ENCODE assay signal across 9 cellular contexts in genomic region chr2:239991689-239992314, GRCh38. TPM values are rescaled to one million over a fixed set of nuclear protein-coding genes. Genes with fewer than 3 reads are reported as not detected.
DNase-seq lines count a peak whose midpoint lies in the region; ATAC-seq and TF ChIP-seq lines count a peak whose summit lies in the region.
"Had no signal": no experiment of that assay in that cellular context is flagged by ENCODE, and none has a peak within 500 bp of the region (broad histone marks: within the 10 kb centered on the region; RNA-seq: fewer than 3 reads in every experiment).

No MANE protein-coding gene starts in this region.

- H3K9me3 ChIP-seq in esophagus squamous epithelium, result no peaks in the 10 kb centered on the region

- peaks cover 66% of the 10 kb centered on the region for H3K36me3 Mint-ChIP-seq in nephron progenitor cell (ENCODE audit: low read depth)

- peaks cover 13 to 85% (median 14%) of the 10 kb centered on the region in 3 donors for H3K36me3 ChIP-seq in esophagus squamous epithelium

- DNase-seq in DMS79 treated with DMSO at 0.1 percent for 48 hours (lab: John Stamatoyannopoulos, UW) (peak; percentile 65), DMS79 (lab: John Stamatoyannopoulos, UW) (no peak), LNCaP clone FGC (ENCODE audit: low read depth) (peak; percentile 34), SKM-1 treated with dmso at 0.1 percent for 144 hours (lab: John Stamatoyannopoulos, UW; ENCODE audit: unreplicated experiment) (peak; percentile 29), esophagus squamous epithelium (lab: John Stamatoyannopoulos, UW) (no peak), nephron progenitor cell (peak; percentile 13)

- TF ChIP-seq POLR2A in esophagus squamous epithelium (IDR thresholded peaks at IDR 0.05), result no peak

- H3K9me3 Mint-ChIP-seq in nephron progenitor cell, result peaks cover 3% of the 10 kb centered on the region

- TF ChIP-seq CTCF in LNCaP clone FGC (IDR thresholded peaks at IDR 0.05; ENCODE audit: control insufficient read depth, extremely low read depth, insufficient read depth) (peak; percentile 66), esophagus squamous epithelium (IDR thresholded peaks at IDR 0.05) (peak; percentile 57 to 88 (median 80)), nephron progenitor cell (IDR thresholded peaks at IDR 0.05) (peak; percentile 92)

- H3K27ac ChIP-seq in esophagus squamous epithelium, result no peak overlapping the region
- H3K27ac ChIP-seq: BLaER1 treated with 17β-estradiol and CSF1 and Interleukin-3, amounts not matched to agents 10 nM and 100 nM had no signal

- no peak overlapping the region for H3K4me3 Mint-ChIP-seq in nephron progenitor cell

- no peak for ATAC-seq in HG02763 (IDR thresholded peaks at IDR 0.05; ENCODE audit: unreplicated experiment)
- no peak for ATAC-seq in GM18519 (IDR thresholded peaks at IDR 0.05; ENCODE audit: low FRiP score, unreplicated experiment)

- peaks cover 4% of the 10 kb centered on the region for H3K27me3 Mint-ChIP-seq in nephron progenitor cell (ENCODE audit: low read depth, poor library complexity)

- no peaks in the 10 kb centered on the region for H3K27me3 ChIP-seq in esophagus squamous epithelium
- H3K27me3 ChIP-seq: BLaER1 treated with 17β-estradiol and CSF1 and Interleukin-3, amounts not matched to agents 10 nM and 100 nM had no signal

- H3K4me1 Mint-ChIP-seq in nephron progenitor cell, result no peaks in the 10 kb centered on the region

- H3K4me3 ChIP-seq in LNCaP clone FGC (ENCODE audit: low read depth, low read length), result no peak overlapping the region
- H3K4me3 ChIP-seq in esophagus squamous epithelium, result no peak overlapping the region
- H3K4me3 ChIP-seq: BLaER1 treated with 17β-estradiol and CSF1 and Interleukin-3, amounts not matched to agents 10 nM and 100 nM had no signal

- H3K27ac Mint-ChIP-seq in nephron progenitor cell, result no peak overlapping the region

- 2 to 5% methylated on average over 3 of the region's 3 CpGs for WGBS in esophagus squamous epithelium, 2 donors

- intact Hi-C loops in esophagus squamous epithelium (cut with DNase I), result no loop called here

- no peaks in the 10 kb centered on the region for H3K4me1 ChIP-seq in esophagus squamous epithelium

RNA-seq across cellular contexts. Expression of gene NDUFA10, which starts 33.3 kb away (rescaled TPM):
- total RNA-seq in esophagus squamous epithelium, result 100 to 1,000 TPM in 2 of 4 donors, 10 to 100 TPM in 2; 62.4 to 259 (median 104) TPM

RNA-seq across cellular contexts. Expression of gene OR6B2, which starts 38.4 kb away (rescaled TPM):
- total RNA-seq in esophagus squamous epithelium, result not detected

Comparison
In these comparisons a context has a peak if more than half of its experiments do, and no peak if none do; other contexts are left out.
1. DNase-seq: peak in DMS79 treated with DMSO at 0.1 percent for 48 hours (single experiment), LNCaP clone FGC (single experiment), SKM-1 treated with dmso at 0.1 percent for 144 hours (single experiment) and nephron progenitor cell (single experiment); none in DMS79 (single experiment) and esophagus squamous epithelium (single experiment).
2. Peak in every context shown above with its lines, with median percentiles within 50 percentile points of each other: CTCF ChIP-seq.